Comparison of ENCODE assay signal across 1 cellular context in genomic region chr3:112514527-112515128, GRCh38.
TF ChIP-seq lines count a peak whose summit lies in the region.

No MANE protein-coding gene starts in this region.

TF ChIP-seq in HepG2, 621 proteins besides CTCF, POLR2A, EP300 and RAD21 (continued from another document):
- TF ChIP-seq NCOA1 (CRISPR knock-in tag; IDR thresholded peaks at IDR 0.05) (no peak), ZNF589 (CRISPR knock-in tag; conservative IDR thresholded peaks at IDR 0.05) (no peak), ZNF503 (CRISPR knock-in tag; IDR thresholded peaks at IDR 0.05) (no peak), ZZZ3 (CRISPR knock-in tag; IDR thresholded peaks at IDR 0.05; ENCODE audit: borderline replicate concordance) (no peak), AKNA (CRISPR knock-in tag; IDR thresholded peaks at IDR 0.05; ENCODE audit: borderline replicate concordance) (no peak), MIER3 (CRISPR knock-in tag; IDR thresholded peaks at IDR 0.05; ENCODE audit: borderline replicate concordance) (no peak), NFE2L1 (CRISPR knock-in tag; IDR thresholded peaks at IDR 0.05; ENCODE audit: borderline replicate concordance) (no peak), YY1 (IDR thresholded peaks at IDR 0.05; ENCODE audit: insufficient read depth, insufficient replicate concordance, low read depth, low read length) (no peak)
